In the genomic region with DNA sequence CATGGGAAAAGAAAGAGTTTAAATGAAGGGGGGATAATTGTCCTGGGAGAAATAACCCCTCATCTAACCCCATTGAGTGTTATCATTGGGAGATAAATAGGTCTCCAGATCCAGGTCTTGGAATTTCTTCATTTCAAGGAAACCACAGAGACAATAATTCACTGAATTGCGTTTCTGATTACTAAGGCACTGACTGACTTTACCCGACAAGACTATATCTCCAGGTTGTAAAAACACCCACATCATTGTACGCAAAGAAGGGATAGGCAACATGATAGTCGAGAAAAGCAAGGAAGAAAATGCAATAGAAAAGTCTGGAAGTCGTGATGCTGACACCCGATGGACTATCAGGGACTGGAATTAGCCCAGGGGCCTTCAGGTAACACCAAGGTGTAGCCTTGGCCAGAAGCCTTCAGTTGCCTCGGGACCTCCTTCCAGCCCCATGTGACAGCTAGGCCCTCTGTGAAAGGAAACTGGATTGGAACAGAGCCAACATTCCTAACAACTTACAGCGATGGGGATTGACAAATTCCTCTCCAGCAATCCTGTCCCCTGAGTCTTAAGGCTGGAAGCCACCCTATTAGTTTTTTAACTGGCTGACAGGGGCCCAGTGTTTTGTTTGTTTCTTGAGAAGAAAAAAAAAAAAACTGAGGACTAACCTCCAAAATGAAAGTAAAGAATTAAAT, we compare ENCODE assay signal across 1 cellular context.
TF ChIP-seq lines count a peak whose summit lies in the region.

No MANE protein-coding gene starts in this region.

TF ChIP-seq in HCT116, 20 proteins besides CTCF, POLR2A, EP300 and RAD21 (continued from another document):
- TF ChIP-seq ELF1 (IDR thresholded peaks at IDR 0.05; ENCODE audit: borderline replicate concordance, low read depth): no peak
- TF ChIP-seq, protein P1, sequence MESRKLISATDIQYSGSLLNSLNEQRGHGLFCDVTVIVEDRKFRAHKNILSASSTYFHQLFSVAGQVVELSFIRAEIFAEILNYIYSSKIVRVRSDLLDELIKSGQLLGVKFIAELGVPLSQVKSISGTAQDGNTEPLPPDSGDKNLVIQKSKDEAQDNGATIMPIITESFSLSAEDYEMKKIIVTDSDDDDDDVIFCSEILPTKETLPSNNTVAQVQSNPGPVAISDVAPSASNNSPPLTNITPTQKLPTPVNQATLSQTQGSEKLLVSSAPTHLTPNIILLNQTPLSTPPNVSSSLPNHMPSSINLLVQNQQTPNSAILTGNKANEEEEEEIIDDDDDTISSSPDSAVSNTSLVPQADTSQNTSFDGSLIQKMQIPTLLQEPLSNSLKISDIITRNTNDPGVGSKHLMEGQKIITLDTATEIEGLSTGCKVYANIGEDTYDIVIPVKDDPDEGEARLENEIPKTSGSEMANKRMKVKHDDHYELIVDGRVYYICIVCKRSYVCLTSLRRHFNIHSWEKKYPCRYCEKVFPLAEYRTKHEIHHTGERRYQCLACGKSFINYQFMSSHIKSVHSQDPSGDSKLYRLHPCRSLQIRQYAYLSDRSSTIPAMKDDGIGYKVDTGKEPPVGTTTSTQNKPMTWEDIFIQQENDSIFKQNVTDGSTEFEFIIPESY (IDR thresholded peaks at IDR 0.05; ENCODE audit: extremely low read depth, insufficient replicate concordance, low read length): no peak
- TF ChIP-seq POLR2AphosphoS5 (IDR thresholded peaks at IDR 0.05; ENCODE audit: low read depth, low read length): no peak
- TF ChIP-seq, protein P2, sequence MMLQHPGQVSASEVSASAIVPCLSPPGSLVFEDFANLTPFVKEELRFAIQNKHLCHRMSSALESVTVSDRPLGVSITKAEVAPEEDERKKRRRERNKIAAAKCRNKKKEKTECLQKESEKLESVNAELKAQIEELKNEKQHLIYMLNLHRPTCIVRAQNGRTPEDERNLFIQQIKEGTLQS (IDR thresholded peaks at IDR 0.05): no peak
- TF ChIP-seq EZH2phosphoT487 (IDR thresholded peaks at IDR 0.05; ENCODE audit: borderline replicate concordance): no peak
- no peak for TF ChIP-seq TCF7L2 (IDR thresholded peaks at IDR 0.05; ENCODE audit: borderline replicate concordance, extremely low read depth, insufficient read depth, insufficient read length)
- no peak for TF ChIP-seq CEBPB (IDR thresholded peaks at IDR 0.05; ENCODE audit: low read depth)
- no peak for TF ChIP-seq SP1 (IDR thresholded peaks at IDR 0.05; ENCODE audit: low read depth)
- TF ChIP-seq EZH2 (IDR thresholded peaks at IDR 0.05): no peak
- no peak for TF ChIP-seq FOSL1 (IDR thresholded peaks at IDR 0.05; ENCODE audit: low read depth)
- TF ChIP-seq, protein P3, sequence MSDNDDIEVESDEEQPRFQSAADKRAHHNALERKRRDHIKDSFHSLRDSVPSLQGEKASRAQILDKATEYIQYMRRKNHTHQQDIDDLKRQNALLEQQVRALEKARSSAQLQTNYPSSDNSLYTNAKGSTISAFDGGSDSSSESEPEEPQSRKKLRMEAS (IDR thresholded peaks at IDR 0.05): no peak
